In genomic region chr17:41500131-41500911, GRCh38 we compare ENCODE assay signal across 11 cellular contexts. TPM values are rescaled to one million over a fixed set of nuclear protein-coding genes. Genes with fewer than 3 reads are reported as not detected.
DNase-seq lines count a peak whose midpoint lies in the region; ATAC-seq and TF ChIP-seq lines count a peak whose summit lies in the region.
"Had no signal": no experiment of that assay in that cellular context is flagged by ENCODE, and none has a peak within 500 bp of the region (broad histone marks: within the 10 kb centered on the region; RNA-seq: fewer than 3 reads in every experiment).

No MANE protein-coding gene starts in this region.

- H2AFZ ChIP-seq in IMR-90 (replicated peaks; ENCODE audit: low read length, poor library complexity), result peak overlapping the region; percentile 84

- H3K36me3 Mint-ChIP-seq in CD8-positive, alpha-beta memory T cell, result no peaks in the 10 kb centered on the region
- no peaks in the 10 kb centered on the region for H3K36me3 Mint-ChIP-seq in activated naive CD4-positive, alpha-beta T cell treated with anti-CD3 and anti-CD28 coated beads, Interleukin-2, amount 10 ng/mL, durations not matched to agents 7 days and 5 days

- no peaks in the 10 kb centered on the region for H3K27me3 ChIP-seq in CD8-positive, alpha-beta memory T cell (ENCODE audit: insufficient read depth, low read length, poor library complexity, severe bottlenecking)
- H3K27me3 ChIP-seq in IMR-90 (ENCODE audit: control insufficient read depth, insufficient read depth, low read length), result no peaks in the 10 kb centered on the region

- CTCF ChIA-PET in CD8-positive, alpha-beta memory T cell (lab: Charles Lee), result no interaction called here
- CTCF ChIA-PET in IMR-90 (lab: Yijun Ruan, JAX), result interaction anchor here (1.0 kb wide), 1 partner anchor 148 kb away, joined by 3 read pairs; no protein-coding TSS in a partner anchor
- CTCF ChIA-PET in activated naive CD4-positive, alpha-beta T cell treated with anti-CD3 and anti-CD28 coated beads, Interleukin-2, amount 10 ng/mL, durations not matched to agents 7 days and 5 days (lab: Charles Lee), result no interaction called here

- peak overlapping the region; percentile 91 for H2BK120ac ChIP-seq in IMR-90 (ENCODE audit: low read depth, low read length)

- no peaks in the 10 kb centered on the region for H3K9me3 Mint-ChIP-seq in CD8-positive, alpha-beta memory T cell
- no peaks in the 10 kb centered on the region for H3K9me3 Mint-ChIP-seq in activated naive CD4-positive, alpha-beta T cell treated with anti-CD3 and anti-CD28 coated beads, Interleukin-2, amount 10 ng/mL, durations not matched to agents 7 days and 5 days

- H3K4ac ChIP-seq in IMR-90 (ENCODE audit: low read depth, low read length), result peak overlapping the region; percentile 86

- ATAC-seq in IMR-90 (ENCODE audit: low read depth) (peak; percentile 28), HG02623 (IDR thresholded peaks at IDR 0.05; ENCODE audit: unreplicated experiment) (no peak), GM21737 (IDR thresholded peaks at IDR 0.05; ENCODE audit: unreplicated experiment) (no peak)

- intact Hi-C loops in IMR-90 (cut with micrococcal nuclease), result no loop called here

- H3K4me2 ChIP-seq in IMR-90 (ENCODE audit: low read depth, low read length), result no peak overlapping the region

- no peaks in the 10 kb centered on the region for H3K36me3 ChIP-seq in CD8-positive, alpha-beta memory T cell (ENCODE audit: insufficient read depth, low read length)
- no peaks in the 10 kb centered on the region for H3K36me3 ChIP-seq in IMR-90 (ENCODE audit: control insufficient read depth, insufficient read depth, low read length)

- no peak overlapping the region for H3K4me3 ChIP-seq in CD8-positive, alpha-beta memory T cell (ENCODE audit: low read length)
- H3K4me3 ChIP-seq in IMR-90 (ENCODE audit: insufficient read depth, low read depth, low read length), result no peak overlapping the region
- no peak overlapping the region for H3K4me3 ChIP-seq in astrocyte of the spinal cord (ENCODE audit: low read depth, low read length)

- H4K5ac ChIP-seq in IMR-90 (ENCODE audit: low read depth, low read length), result no peak overlapping the region; the same call in 1 of the 2 replicates

- H2AK5ac ChIP-seq in IMR-90 (ENCODE audit: low read depth, low read length), result peak overlapping the region; percentile 96

- peaks cover 5 to 9% (median 8%) of the 10 kb centered on the region in 3 donors for H3K4me1 Mint-ChIP-seq in CD8-positive, alpha-beta memory T cell
- H3K4me1 Mint-ChIP-seq in activated naive CD4-positive, alpha-beta T cell treated with anti-CD3 and anti-CD28 coated beads, Interleukin-2, amount 10 ng/mL, durations not matched to agents 7 days and 5 days, result peaks cover 7% of the 10 kb centered on the region

- no peak overlapping the region for H3K56ac ChIP-seq in IMR-90 (ENCODE audit: extremely low read depth, insufficient read depth, low read length)

- dilution Hi-C loops in IMR-90 (cut with HindIII; ENCODE audit: low sequenced_read_pairs, unreplicated experiment), result no loop called here

- H3K9ac ChIP-seq in IMR-90 (ENCODE audit: low read depth, low read length), result no peak overlapping the region

- H2BK20ac ChIP-seq in IMR-90 (ENCODE audit: low read depth, low read length), result peak overlapping the region; percentile 69

- peak overlapping the region; percentile 89 for H3K14ac ChIP-seq in IMR-90 (replicated peaks; ENCODE audit: low read depth, low read length)

- H2BK5ac ChIP-seq in IMR-90 (ENCODE audit: low read depth, low read length, poor library complexity, severe bottlenecking), result peak overlapping the region; percentile 22

- H3K23ac ChIP-seq in IMR-90 (ENCODE audit: low read depth, low read length), result peak overlapping the region; percentile 76; the same call in 1 of the 2 replicates

- H3K9me1 ChIP-seq in IMR-90 (ENCODE audit: insufficient read depth, low read length), result peaks cover 19% of the 10 kb centered on the region

- 45% methylated on average over 6 of the region's 15 CpGs; no CpG with 5 or more reads in 1 of the 2 experiments for WGBS in IMR-90 (ENCODE audit: extremely low coverage in 2 of 2, insufficient read length in 1 of 2), 2 experiments

- peaks cover 10 to 31% of the 10 kb centered on the region in 2 donors for H3K27me3 Mint-ChIP-seq in CD8-positive, alpha-beta memory T cell
- H3K27me3 Mint-ChIP-seq in activated naive CD4-positive, alpha-beta T cell treated with anti-CD3 and anti-CD28 coated beads, Interleukin-2, amount 10 ng/mL, durations not matched to agents 7 days and 5 days, result peaks cover 14% of the 10 kb centered on the region

- H3K4me3 Mint-ChIP-seq in CD8-positive, alpha-beta memory T cell, result no peak overlapping the region
- no peak overlapping the region for H3K4me3 Mint-ChIP-seq in activated naive CD4-positive, alpha-beta T cell treated with anti-CD3 and anti-CD28 coated beads, Interleukin-2, amount 10 ng/mL, durations not matched to agents 7 days and 5 days

- H4K20me1 ChIP-seq in IMR-90 (ENCODE audit: insufficient read depth, low read length), result no peaks in the 10 kb centered on the region

- TF ChIP-seq RAD21 in IMR-90 (IDR thresholded peaks at IDR 0.05; ENCODE audit: low read length), result no peak

- peak overlapping the region; percentile 64 to 77 for H4K8ac ChIP-seq in IMR-90 (ENCODE audit: low read depth in 2 of 2, low read length in 2 of 2)

- H3K79me1 ChIP-seq in IMR-90 (ENCODE audit: low read depth in 1 of 2, low read length in 2 of 2), result no peaks in the 10 kb centered on the region

- peak overlapping the region; percentile 43 for H3K27ac ChIP-seq in CD8-positive, alpha-beta memory T cell (ENCODE audit: low read depth, low read length)
- H3K27ac ChIP-seq in IMR-90 (ENCODE audit: insufficient read depth, low read length), result no peak overlapping the region; the same call in 1 of the 2 replicates

- H2AK9ac ChIP-seq in IMR-90 (replicated peaks; ENCODE audit: low read depth, low read length, poor library complexity), result peak overlapping the region; percentile 89

- H2BK15ac ChIP-seq in IMR-90 (ENCODE audit: low read depth, low read length), result peak overlapping the region; percentile 64; the same call in 2 of the 3 replicates

- POLR2A ChIA-PET in CD8-positive, alpha-beta memory T cell (lab: Charles Lee), result no interaction called here
- POLR2A ChIA-PET in IMR-90 (lab: Charles Lee; ENCODE audit: unreplicated experiment), result no interaction called here

- H3K9me3 ChIP-seq in CD8-positive, alpha-beta memory T cell (ENCODE audit: low read length), result no peaks in the 10 kb centered on the region
- H3K9me3 ChIP-seq in IMR-90 (ENCODE audit: control insufficient read depth, insufficient read depth, low read length), result no peaks in the 10 kb centered on the region

- no TSS peak for BruUV-seq in IMR-90 (replicated peaks; lab: Mats Ljungman, UMichigan)

- peaks cover 9% of the 10 kb centered on the region for H3K4me1 ChIP-seq in CD8-positive, alpha-beta memory T cell (ENCODE audit: insufficient read depth, low read length)
- peaks cover 18% of the 10 kb centered on the region for H3K4me1 ChIP-seq in IMR-90 (ENCODE audit: control insufficient read depth, insufficient read depth, low read length)

- in situ Hi-C loops in IMR-90 (cut with MboI; ENCODE audit: low sequenced_read_pairs), result no loop called here
- in situ Hi-C loops in astrocyte of the spinal cord (cut with HindIII; ENCODE audit: low sequenced_read_pairs), result no loop called here

- no peak for DNase-seq in CD8-positive, alpha-beta memory T cell
- DNase-seq in IMR-90 (peak; percentile 76), astrocyte of the spinal cord (ENCODE audit: low read depth, low spot score) (peak; percentile 15), lung microvascular endothelial cell (ENCODE audit: low read depth in 2 of 2) (peak; percentile 57 to 68), SHP77 treated with DMSO at 0.1 percent for 48 hours (lab: John Stamatoyannopoulos, UW) (no peak)
- DNase-seq in activated naive CD4-positive, alpha-beta T cell treated with anti-CD3 and anti-CD28 coated beads, Interleukin-2, amount 10 ng/mL, durations not matched to agents 7 days and 5 days, result no peak
- DNase-seq: effector CD8-positive, alpha-beta T cell; NCI-H1092 had no signal

- peak overlapping the region; percentile 86 for H4K91ac ChIP-seq in IMR-90 (ENCODE audit: insufficient read depth, low read depth, low read length)

- no peak; the same call in 1 of the 2 replicates for TF ChIP-seq POLR2A in IMR-90 (IDR thresholded peaks at IDR 0.05; ENCODE audit: low read depth, low read length)

- peak overlapping the region; percentile 25; the same call in 1 of the 2 replicates for H3K18ac ChIP-seq in IMR-90 (ENCODE audit: low read depth, low read length)

- TF ChIP-seq CTCF in IMR-90 (conservative IDR thresholded peaks at IDR 0.05; ENCODE audit: low read depth, low read length) (no peak), astrocyte of the spinal cord (IDR thresholded peaks at IDR 0.05; ENCODE audit: low read depth, low read length) (no peak)

- peak overlapping the region in 1 of 8 donors; percentile 66 for H3K27ac Mint-ChIP-seq in CD8-positive, alpha-beta memory T cell
- no peak overlapping the region for H3K27ac Mint-ChIP-seq in activated naive CD4-positive, alpha-beta T cell treated with anti-CD3 and anti-CD28 coated beads, Interleukin-2, amount 10 ng/mL, durations not matched to agents 7 days and 5 days

RNA-seq across cellular contexts. Expression of gene KRT13, which starts 5.1 kb away (rescaled TPM):
- total RNA-seq in CD8-positive, alpha-beta memory T cell, result not detected
- not detected for polyA plus RNA-seq in CD8-positive, alpha-beta memory T cell
- total RNA-seq in IMR-90 (2012; rRNA removed), result 0.18 and 0.28 TPM in 2 replicates
- polyA plus RNA-seq in IMR-90 (2012; rRNA removed), result 0.56 and 0.60 TPM in 2 replicates
- 0.42 and 0.44 TPM in 2 replicates for polyA plus RNA-seq in IMR-90 (2012; cell fraction: cytosol; rRNA removed)
- 0.61 and 0.87 TPM in 2 replicates for polyA plus RNA-seq in IMR-90 (2012; cell fraction: nucleus; rRNA removed; ENCODE audit: low replicate concordance)
- total RNA-seq in lung microvascular endothelial cell, result under 0.01 TPM in 1 of 2 replicates, not detected in the other

RNA-seq across cellular contexts. Expression of gene KRT36, which starts 10.6 kb away (rescaled TPM):
- total RNA-seq in CD8-positive, alpha-beta memory T cell, result not detected
- polyA plus RNA-seq in CD8-positive, alpha-beta memory T cell, result not detected
- not detected in 2 replicates for total RNA-seq in IMR-90 (2012; rRNA removed)
- polyA plus RNA-seq in IMR-90 (2012; rRNA removed), result not detected in 2 replicates
- polyA plus RNA-seq in IMR-90 (2012; cell fraction: cytosol; rRNA removed), result 0.03 TPM in 1 of 2 replicates, not detected in the other
- not detected in 2 replicates for polyA plus RNA-seq in IMR-90 (2012; cell fraction: nucleus; rRNA removed; ENCODE audit: low replicate concordance)
- total RNA-seq in lung microvascular endothelial cell, result not detected in 2 replicates
- polyA plus RNA-seq: liver had no signal

RNA-seq across cellular contexts. Expression of gene KRT15, which starts 18.4 kb away (rescaled TPM):
- total RNA-seq in CD8-positive, alpha-beta memory T cell, result not detected
- not detected for polyA plus RNA-seq in CD8-positive, alpha-beta memory T cell
- total RNA-seq in IMR-90 (2012; rRNA removed) (2.9 and 3.6 TPM in 2 replicates), lung microvascular endothelial cell (0.20 and 1.5 TPM in 2 replicates)
- 5.3 and 7.6 TPM in 2 replicates for polyA plus RNA-seq in IMR-90 (2012; rRNA removed)
- polyA plus RNA-seq in IMR-90 (2012; cell fraction: cytosol; rRNA removed), result 3.4 and 3.7 TPM in 2 replicates
- polyA plus RNA-seq in IMR-90 (2012; cell fraction: nucleus; rRNA removed; ENCODE audit: low replicate concordance), result 17.3 and 18.6 TPM in 2 replicates
- total RNA-seq: liver had no signal

RNA-seq across cellular contexts. Expression of gene KRT35, which starts 19.4 kb away (rescaled TPM):
- total RNA-seq in CD8-positive, alpha-beta memory T cell, result not detected
- not detected for polyA plus RNA-seq in CD8-positive, alpha-beta memory T cell
- total RNA-seq in IMR-90 (2012; rRNA removed) (not detected in 2 replicates), lung microvascular endothelial cell (not detected in 2 replicates)
- polyA plus RNA-seq in IMR-90 (2012; rRNA removed), result not detected in 2 replicates
- not detected in 2 replicates for polyA plus RNA-seq in IMR-90 (2012; cell fraction: cytosol; rRNA removed)
- polyA plus RNA-seq in IMR-90 (2012; cell fraction: nucleus; rRNA removed; ENCODE audit: low replicate concordance), result not detected in 2 replicates
- total RNA-seq: liver had no signal
- polyA plus RNA-seq: liver had no signal

RNA-seq across cellular contexts. Expression of gene KRT19, which starts 27.8 kb away (rescaled TPM):
- total RNA-seq in CD8-positive, alpha-beta memory T cell, result not detected
- not detected for polyA plus RNA-seq in CD8-positive, alpha-beta memory T cell
- total RNA-seq in IMR-90 (2012; rRNA removed) (14.7 and 18.1 TPM in 2 replicates), lung microvascular endothelial cell (2.8 and 13.1 TPM in 2 replicates)
- polyA plus RNA-seq in IMR-90 (2012; rRNA removed), result 12.0 and 12.5 TPM in 2 replicates
- polyA plus RNA-seq in IMR-90 (2012; cell fraction: cytosol; rRNA removed), result 12.7 and 12.8 TPM in 2 replicates
- polyA plus RNA-seq in IMR-90 (2012; cell fraction: nucleus; rRNA removed; ENCODE audit: low replicate concordance), result 5.0 and 8.4 TPM in 2 replicates

Comparison
In these comparisons a context has a peak if more than half of its experiments do, and no peak if none do; other contexts are left out.
1. DNase-seq: peak in IMR-90 (single experiment), astrocyte of the spinal cord (single experiment) and lung microvascular endothelial cell (2 of 2); none in CD8-positive, alpha-beta memory T cell (0 of 5), activated naive CD4-positive, alpha-beta T cell treated with anti-CD3 and anti-CD28 coated beads, Interleukin-2, amount 10 ng/mL, durations not matched to agents 7 days and 5 days (single experiment) and SHP77 treated with DMSO at 0.1 percent for 48 hours (single experiment).